1 cellular context compared by ENCODE assay signal in the genomic region with DNA sequence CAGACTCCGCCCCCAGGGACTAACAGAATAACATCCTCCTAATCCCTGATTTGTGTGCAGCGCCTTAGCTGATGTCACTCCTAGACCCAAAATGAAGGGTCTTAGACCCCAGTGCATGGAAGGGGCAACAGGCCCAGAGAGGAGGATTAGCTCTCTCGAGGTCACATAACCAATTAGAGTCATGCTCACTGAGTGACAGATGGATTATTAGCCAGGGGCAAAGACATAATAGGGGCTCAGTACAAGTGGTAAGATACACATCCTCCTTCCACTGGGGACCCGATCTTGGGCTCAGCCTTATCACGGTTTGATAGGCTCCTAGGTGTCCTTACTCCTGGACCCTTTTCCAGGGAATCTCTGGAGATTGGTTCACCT.
TF ChIP-seq lines count a peak whose summit lies in the region.

No MANE protein-coding gene starts in this region.

TF ChIP-seq in HepG2, 621 proteins besides CTCF, POLR2A, EP300 and RAD21 (continued from another document and continues in another):
- TF ChIP-seq MTERF4 (CRISPR knock-in tag; IDR thresholded peaks at IDR 0.05): peak; percentile 91
- TF ChIP-seq MEIS1 (CRISPR knock-in tag; IDR thresholded peaks at IDR 0.05; ENCODE audit: borderline replicate concordance): no peak
- TF ChIP-seq DBP (CRISPR knock-in tag; IDR thresholded peaks at IDR 0.05; ENCODE audit: not compliant biosample characterization): no peak
- TF ChIP-seq ZNF276 (CRISPR knock-in tag; IDR thresholded peaks at IDR 0.05; ENCODE audit: low read depth): no peak
- no peak for TF ChIP-seq MIXL1 (CRISPR knock-in tag; IDR thresholded peaks at IDR 0.05)
- TF ChIP-seq ZNF431 (CRISPR knock-in tag; IDR thresholded peaks at IDR 0.05; ENCODE audit: borderline replicate concordance, low read depth): no peak
- TF ChIP-seq, protein P1, sequence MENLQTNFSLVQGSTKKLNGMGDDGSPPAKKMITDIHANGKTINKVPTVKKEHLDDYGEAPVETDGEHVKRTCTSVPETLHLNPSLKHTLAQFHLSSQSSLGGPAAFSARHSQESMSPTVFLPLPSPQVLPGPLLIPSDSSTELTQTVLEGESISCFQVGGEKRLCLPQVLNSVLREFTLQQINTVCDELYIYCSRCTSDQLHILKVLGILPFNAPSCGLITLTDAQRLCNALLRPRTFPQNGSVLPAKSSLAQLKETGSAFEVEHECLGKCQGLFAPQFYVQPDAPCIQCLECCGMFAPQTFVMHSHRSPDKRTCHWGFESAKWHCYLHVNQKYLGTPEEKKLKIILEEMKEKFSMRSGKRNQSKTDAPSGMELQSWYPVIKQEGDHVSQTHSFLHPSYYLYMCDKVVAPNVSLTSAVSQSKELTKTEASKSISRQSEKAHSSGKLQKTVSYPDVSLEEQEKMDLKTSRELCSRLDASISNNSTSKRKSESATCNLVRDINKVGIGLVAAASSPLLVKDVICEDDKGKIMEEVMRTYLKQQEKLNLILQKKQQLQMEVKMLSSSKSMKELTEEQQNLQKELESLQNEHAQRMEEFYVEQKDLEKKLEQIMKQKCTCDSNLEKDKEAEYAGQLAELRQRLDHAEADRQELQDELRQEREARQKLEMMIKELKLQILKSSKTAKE (CRISPR knock-in tag; IDR thresholded peaks at IDR 0.05; ENCODE audit: borderline replicate concordance): peak; percentile 36; the same call in 1 of the 2 replicates
- no peak for TF ChIP-seq KAT7 (CRISPR knock-in tag; IDR thresholded peaks at IDR 0.05; ENCODE audit: borderline replicate concordance)
- TF ChIP-seq, protein P2, sequence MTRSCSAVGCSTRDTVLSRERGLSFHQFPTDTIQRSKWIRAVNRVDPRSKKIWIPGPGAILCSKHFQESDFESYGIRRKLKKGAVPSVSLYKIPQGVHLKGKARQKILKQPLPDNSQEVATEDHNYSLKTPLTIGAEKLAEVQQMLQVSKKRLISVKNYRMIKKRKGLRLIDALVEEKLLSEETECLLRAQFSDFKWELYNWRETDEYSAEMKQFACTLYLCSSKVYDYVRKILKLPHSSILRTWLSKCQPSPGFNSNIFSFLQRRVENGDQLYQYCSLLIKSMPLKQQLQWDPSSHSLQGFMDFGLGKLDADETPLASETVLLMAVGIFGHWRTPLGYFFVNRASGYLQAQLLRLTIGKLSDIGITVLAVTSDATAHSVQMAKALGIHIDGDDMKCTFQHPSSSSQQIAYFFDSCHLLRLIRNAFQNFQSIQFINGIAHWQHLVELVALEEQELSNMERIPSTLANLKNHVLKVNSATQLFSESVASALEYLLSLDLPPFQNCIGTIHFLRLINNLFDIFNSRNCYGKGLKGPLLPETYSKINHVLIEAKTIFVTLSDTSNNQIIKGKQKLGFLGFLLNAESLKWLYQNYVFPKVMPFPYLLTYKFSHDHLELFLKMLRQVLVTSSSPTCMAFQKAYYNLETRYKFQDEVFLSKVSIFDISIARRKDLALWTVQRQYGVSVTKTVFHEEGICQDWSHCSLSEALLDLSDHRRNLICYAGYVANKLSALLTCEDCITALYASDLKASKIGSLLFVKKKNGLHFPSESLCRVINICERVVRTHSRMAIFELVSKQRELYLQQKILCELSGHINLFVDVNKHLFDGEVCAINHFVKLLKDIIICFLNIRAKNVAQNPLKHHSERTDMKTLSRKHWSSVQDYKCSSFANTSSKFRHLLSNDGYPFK (CRISPR knock-in tag; IDR thresholded peaks at IDR 0.05; ENCODE audit: borderline replicate concordance): peak; percentile 72; the same call in 1 of the 2 replicates
- 0 out of 2 replicates have a peak, but pooled peaks have one; percentile 41 for TF ChIP-seq ZNF430 (CRISPR knock-in tag; IDR thresholded peaks at IDR 0.05)
- TF ChIP-seq SNAI1 (CRISPR knock-in tag; IDR thresholded peaks at IDR 0.05; ENCODE audit: borderline replicate concordance): 0 out of 2 replicates have a peak, but pooled peaks have one; percentile 22
- TF ChIP-seq MAFG (CRISPR knock-in tag; IDR thresholded peaks at IDR 0.05): 0 out of 2 replicates have a peak, but pooled peaks have one; percentile 32
- TF ChIP-seq ZBTB42 (CRISPR knock-in tag; IDR thresholded peaks at IDR 0.05): 0 out of 2 replicates have a peak, but pooled peaks have one; percentile 7
- TF ChIP-seq ZNF598 (CRISPR knock-in tag; IDR thresholded peaks at IDR 0.05; ENCODE audit: borderline replicate concordance): peak; percentile 76; the same call in 1 of the 2 replicates
- peak; percentile 12; the same call in 1 of the 2 replicates for TF ChIP-seq ZSCAN29 (CRISPR knock-in tag; conservative IDR thresholded peaks at IDR 0.05)
- 0 out of 2 replicates have a peak, but pooled peaks have one; percentile 19 for TF ChIP-seq ZNF777 (CRISPR knock-in tag; IDR thresholded peaks at IDR 0.05)
- TF ChIP-seq ZNF3 (CRISPR knock-in tag; IDR thresholded peaks at IDR 0.05): no peak
- 0 out of 2 replicates have a peak, but pooled peaks have one; percentile 9 for TF ChIP-seq ZNF17 (CRISPR knock-in tag; IDR thresholded peaks at IDR 0.05)
- 0 out of 2 replicates have a peak, but pooled peaks have one; percentile 8 for TF ChIP-seq FOXP4 (CRISPR knock-in tag; IDR thresholded peaks at IDR 0.05)
- no peak for TF ChIP-seq CENPBD1 (CRISPR knock-in tag; IDR thresholded peaks at IDR 0.05; ENCODE audit: borderline replicate concordance, low read depth)
- 0 out of 2 replicates have a peak, but pooled peaks have one; percentile 62 for TF ChIP-seq ZNF589 (CRISPR knock-in tag; conservative IDR thresholded peaks at IDR 0.05)
- TF ChIP-seq, protein P3, sequence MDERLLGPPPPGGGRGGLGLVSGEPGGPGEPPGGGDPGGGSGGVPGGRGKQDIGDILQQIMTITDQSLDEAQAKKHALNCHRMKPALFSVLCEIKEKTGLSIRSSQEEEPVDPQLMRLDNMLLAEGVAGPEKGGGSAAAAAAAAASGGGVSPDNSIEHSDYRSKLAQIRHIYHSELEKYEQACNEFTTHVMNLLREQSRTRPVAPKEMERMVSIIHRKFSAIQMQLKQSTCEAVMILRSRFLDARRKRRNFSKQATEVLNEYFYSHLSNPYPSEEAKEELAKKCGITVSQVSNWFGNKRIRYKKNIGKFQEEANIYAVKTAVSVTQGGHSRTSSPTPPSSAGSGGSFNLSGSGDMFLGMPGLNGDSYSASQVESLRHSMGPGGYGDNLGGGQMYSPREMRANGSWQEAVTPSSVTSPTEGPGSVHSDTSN (CRISPR knock-in tag; IDR thresholded peaks at IDR 0.05): no peak
- no peak for TF ChIP-seq KDM2A (CRISPR knock-in tag; IDR thresholded peaks at IDR 0.05; ENCODE audit: borderline replicate concordance, low read depth)
- TF ChIP-seq IKZF1 (IDR thresholded peaks at IDR 0.05): no peak
- peak; percentile 41; the same call in 1 of the 2 replicates for TF ChIP-seq ZNF317 (CRISPR knock-in tag; IDR thresholded peaks at IDR 0.05)
- TF ChIP-seq NFAT5 (CRISPR knock-in tag; IDR thresholded peaks at IDR 0.05): 0 out of 2 replicates have a peak, but pooled peaks have one; percentile 14
- TF ChIP-seq JUND (CRISPR knock-in tag; IDR thresholded peaks at IDR 0.05): no peak
- no peak for TF ChIP-seq CBX5 (CRISPR knock-in tag; IDR thresholded peaks at IDR 0.05; ENCODE audit: borderline replicate concordance)
- TF ChIP-seq ZNF572 (CRISPR knock-in tag; IDR thresholded peaks at IDR 0.05): 0 out of 2 replicates have a peak, but pooled peaks have one; percentile 0
- TF ChIP-seq DR1 (CRISPR knock-in tag; IDR thresholded peaks at IDR 0.05): no peak
- TF ChIP-seq, protein P4, sequence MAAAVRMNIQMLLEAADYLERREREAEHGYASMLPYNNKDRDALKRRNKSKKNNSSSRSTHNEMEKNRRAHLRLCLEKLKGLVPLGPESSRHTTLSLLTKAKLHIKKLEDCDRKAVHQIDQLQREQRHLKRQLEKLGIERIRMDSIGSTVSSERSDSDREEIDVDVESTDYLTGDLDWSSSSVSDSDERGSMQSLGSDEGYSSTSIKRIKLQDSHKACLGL (CRISPR knock-in tag; IDR thresholded peaks at IDR 0.05): peak; percentile 5; the same call in 1 of the 2 replicates
- 0 out of 2 replicates have a peak, but pooled peaks have one; percentile 16 for TF ChIP-seq MEIS2 (CRISPR knock-in tag; IDR thresholded peaks at IDR 0.05)
- TF ChIP-seq ZKSCAN5 (CRISPR knock-in tag; IDR thresholded peaks at IDR 0.05): no peak
- 0 out of 2 replicates have a peak, but pooled peaks have one; percentile 7 for TF ChIP-seq KLF6 (CRISPR knock-in tag; IDR thresholded peaks at IDR 0.05)
